ENCODE assay signal across 14 cellular contexts in genomic region chr15:68636256-68636655, GRCh38. TPM values are rescaled to one million over a fixed set of nuclear protein-coding genes. Genes with fewer than 3 reads are reported as not detected.
"Had no signal": no experiment of that assay in that cellular context is flagged by ENCODE, and none has a peak within 500 bp of the region (broad histone marks: within the 10 kb centered on the region; RNA-seq: fewer than 3 reads in every experiment).

No MANE protein-coding gene starts in this region.

- H3K4me3 Mint-ChIP-seq: activated naive CD8-positive, alpha-beta T cell treated with anti-CD3 and anti-CD28 coated beads, Interleukin-2, amount 10 ng/mL, durations not matched to agents 7 days and 5 days; immature natural killer cell; stimulated activated effector memory CD8-positive, alpha-beta T cell treated with anti-CD3 and anti-CD28 coated beads, Interleukin-12 subunit alpha, Interleukin-12 subunit beta, amount 100 ng/mL, for 72 hours had no signal

- DNase-seq: activated CD4-positive, alpha-beta T cell treated with anti-CD3 and anti-CD28 coated beads, Interleukin-2, amount 50 U/mL, for 1 hour; activated CD8-positive, alpha-beta memory T cell treated with anti-CD3 and anti-CD28 coated beads for 24 hours; activated naive CD8-positive, alpha-beta T cell treated with anti-CD3 and anti-CD28 coated beads, Interleukin-2, amount 10 ng/mL, durations not matched to agents 7 days and 5 days; anterior cingulate cortex; cerebellar nuclear complex; dermis blood vessel endothelial cell; heart left ventricle; immature natural killer cell; lower lobe of right lung; midbrain had no signal

- H3K27ac ChIP-seq: lower lobe of right lung, parathyroid adenoma had no signal

- H3K36me3 ChIP-seq: heart left ventricle, lower lobe of right lung, tibial nerve had no signal

- ATAC-seq: heart left ventricle; lower lobe of right lung; stimulated activated effector memory CD8-positive, alpha-beta T cell treated with anti-CD3 and anti-CD28 coated beads, Interleukin-12 subunit alpha, Interleukin-12 subunit beta, amount 100 ng/mL, for 72 hours had no signal

- H3K9me3 Mint-ChIP-seq: activated naive CD8-positive, alpha-beta T cell treated with anti-CD3 and anti-CD28 coated beads, Interleukin-2, amount 10 ng/mL, durations not matched to agents 7 days and 5 days; immature natural killer cell; stimulated activated effector memory CD8-positive, alpha-beta T cell treated with anti-CD3 and anti-CD28 coated beads, Interleukin-12 subunit alpha, Interleukin-12 subunit beta, amount 100 ng/mL, for 72 hours had no signal

- H3K4me1 Mint-ChIP-seq: immature natural killer cell; stimulated activated effector memory CD8-positive, alpha-beta T cell treated with anti-CD3 and anti-CD28 coated beads, Interleukin-12 subunit alpha, Interleukin-12 subunit beta, amount 100 ng/mL, for 72 hours had no signal

- H3K9me3 ChIP-seq: heart left ventricle, lower lobe of right lung, tibial nerve had no signal

- H3K9ac ChIP-seq: parathyroid adenoma had no signal

- H3K36me3 Mint-ChIP-seq: activated naive CD8-positive, alpha-beta T cell treated with anti-CD3 and anti-CD28 coated beads, Interleukin-2, amount 10 ng/mL, durations not matched to agents 7 days and 5 days; immature natural killer cell; stimulated activated effector memory CD8-positive, alpha-beta T cell treated with anti-CD3 and anti-CD28 coated beads, Interleukin-12 subunit alpha, Interleukin-12 subunit beta, amount 100 ng/mL, for 72 hours had no signal

- H3K27ac Mint-ChIP-seq: activated naive CD8-positive, alpha-beta T cell treated with anti-CD3 and anti-CD28 coated beads, Interleukin-2, amount 10 ng/mL, durations not matched to agents 7 days and 5 days; immature natural killer cell; stimulated activated effector memory CD8-positive, alpha-beta T cell treated with anti-CD3 and anti-CD28 coated beads, Interleukin-12 subunit alpha, Interleukin-12 subunit beta, amount 100 ng/mL, for 72 hours had no signal

- H3K27me3 ChIP-seq: heart left ventricle, tibial nerve had no signal

- H3K4me3 ChIP-seq: heart left ventricle, lower lobe of right lung, tibial nerve had no signal

- H3K4me1 ChIP-seq: parathyroid adenoma had no signal

RNA-seq across cellular contexts. Expression of gene CORO2B, which starts 57.5 kb away (rescaled TPM):
- total RNA-seq: activated naive CD8-positive, alpha-beta T cell treated with anti-CD3 and anti-CD28 coated beads, Interleukin-2, amount 10 ng/mL, durations not matched to agents 7 days and 5 days; T-helper 2 cell treated with Interferon-gamma antibody and Interleukin-4, amounts not matched to agents 100 ng/mL and 5 ng/mL, for 36 hours had no signal
